Comparison of ENCODE assay signal across 25 cellular contexts in the genomic region with DNA sequence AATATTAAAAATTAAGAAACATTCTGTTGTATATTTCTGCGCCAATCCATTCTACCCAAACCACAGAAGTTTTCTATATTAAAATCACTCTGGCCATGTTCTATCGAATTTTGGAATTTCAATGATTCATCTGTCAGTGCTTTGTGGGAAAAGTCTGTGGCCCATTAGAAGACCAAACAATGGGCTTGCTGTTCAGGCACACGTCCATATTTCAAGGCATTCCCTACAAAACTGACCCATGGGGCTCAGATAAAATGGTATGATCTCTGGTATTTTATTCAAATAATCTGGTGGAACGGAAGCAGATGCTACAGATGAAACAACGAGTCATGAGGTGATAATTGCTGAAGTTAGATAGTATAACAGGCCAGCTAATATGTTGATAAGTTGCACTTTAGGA.
"Had no signal": no experiment of that assay in that cellular context is flagged by ENCODE, and none has a peak within 500 bp of the region (broad histone marks: within the 10 kb centered on the region; RNA-seq: fewer than 3 reads in every experiment).

No MANE protein-coding gene starts in this region.

- DNase-seq: cerebellar nuclear complex; colonic mucosa; dermis blood vessel endothelial cell; esophagus squamous epithelium; gastrocnemius medialis; heart right ventricle; hypothalamus; immature natural killer cell; left cardiac atrium; left ventricle myocardium inferior; lower lobe of right lung; occipital lobe; sigmoid colon; small intestine; stimulated activated CD4-positive, alpha-beta T cell treated with anti-CD3 and anti-CD28 coated beads, Interleukin-12 subunit alpha, Interleukin-12 subunit beta, amount 100 ng/mL, for 4 hours; stimulated activated naive CD4-positive, alpha-beta T cell treated with Interleukin-2 at 50 U/mL for 16 hours; thyroid gland; upper lobe of left lung; uterus had no signal

- H3K9me3 Mint-ChIP-seq: immature natural killer cell; memory B cell; mesothelial cell of epicardium; natural killer cell treated with Interleukin-12 subunit alpha and Interleukin-12 subunit beta and Interleukin-15 and Interleukin-18, amount 100 ng/mL, for 72 hours had no signal

- H3K27ac ChIP-seq: colonic mucosa, esophagus squamous epithelium, gastrocnemius medialis, heart right ventricle, left ventricle myocardium inferior, lower lobe of right lung, parathyroid adenoma, right atrium auricular region, sigmoid colon, suprapubic skin, thyroid gland, upper lobe of left lung, uterus had no signal

- H3K27me3 Mint-ChIP-seq: memory B cell; natural killer cell treated with Interleukin-12 subunit alpha and Interleukin-12 subunit beta and Interleukin-15 and Interleukin-18, amount 100 ng/mL, for 72 hours had no signal

- ATAC-seq: gastrocnemius medialis; heart right ventricle; left cardiac atrium; lower lobe of right lung; natural killer cell treated with Interleukin-12 subunit alpha and Interleukin-12 subunit beta and Interleukin-15 and Interleukin-18, amount 100 ng/mL, for 72 hours had no signal

- H3K4me1 Mint-ChIP-seq: mesothelial cell of epicardium had no signal

- H3K4me3 Mint-ChIP-seq: immature natural killer cell; memory B cell; mesothelial cell of epicardium; natural killer cell treated with Interleukin-12 subunit alpha and Interleukin-12 subunit beta and Interleukin-15 and Interleukin-18, amount 100 ng/mL, for 72 hours had no signal

- H3K27ac Mint-ChIP-seq: immature natural killer cell; memory B cell; mesothelial cell of epicardium; natural killer cell treated with Interleukin-12 subunit alpha and Interleukin-12 subunit beta and Interleukin-15 and Interleukin-18, amount 100 ng/mL, for 72 hours had no signal
